Comparison of ENCODE assay signal across 6 cellular contexts in the genomic region with DNA sequence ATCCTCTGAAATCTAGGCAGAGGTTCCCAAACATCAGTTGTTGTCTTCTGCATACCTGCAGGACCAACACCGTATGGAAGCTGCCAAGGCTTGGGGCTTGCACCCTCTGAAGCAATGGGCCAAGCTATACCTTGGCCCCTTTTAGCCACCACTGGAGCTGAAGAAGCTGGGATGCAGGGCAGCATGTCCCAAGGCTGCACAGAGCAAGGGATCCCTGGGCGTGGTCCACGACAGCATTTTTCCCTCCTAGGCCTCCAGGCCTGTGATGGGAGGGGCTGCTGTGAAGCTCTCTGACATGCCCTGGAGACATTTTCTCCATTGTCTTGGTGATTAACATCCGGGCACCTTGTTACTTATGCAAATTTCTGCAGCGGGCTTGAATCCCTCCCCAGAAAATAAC. TPM values are rescaled to one million over a fixed set of nuclear protein-coding genes. Genes with fewer than 3 reads are reported as not detected.
DNase-seq lines count a peak whose midpoint lies in the region; ATAC-seq, FAIRE-seq and TF ChIP-seq lines count a peak whose summit lies in the region.
"Not testable (repeated sequence)": the region's sequence is repeated elsewhere in the genome, so short reads cannot be mapped to it uniquely, and the experiment has no call there.

No MANE protein-coding gene starts in this region.

- not testable (repeated sequence) for H3K4me3 ChIP-seq in CD8-positive, alpha-beta T cell (ENCODE audit: low read depth, low read length); K562

- H3K36me3 ChIP-seq in CD8-positive, alpha-beta T cell (ENCODE audit: insufficient read depth, low read length); K562 (ENCODE audit: control insufficient read depth, insufficient read depth, low read length): not testable (repeated sequence)

- not testable (repeated sequence) for H3K27me3 Mint-ChIP-seq in CD8-positive, alpha-beta T cell (ENCODE audit: low read depth); WTC11 (ENCODE audit: low read depth); endothelial cell (ENCODE audit: unreplicated experiment); natural killer cell (ENCODE audit: low read depth in 2 of 2); stimulated activated memory B cell treated with anti-CD40 and anti-IgM and Interleukin-4, amounts not matched to agents 10 μg/mL and 1 μg/mL and 100 μg/mL, for 72 hours

- H3K9me3 ChIP-seq in CD8-positive, alpha-beta T cell (ENCODE audit: low read length); K562 (replicated peaks; ENCODE audit: control insufficient read depth, insufficient read depth, low read depth, low read length): not testable (repeated sequence)

- CTCF ChIA-PET in CD8-positive, alpha-beta T cell (lab: Charles Lee) = interaction anchor here (0.6 to 2.7 kb wide), 2 partner anchors 9 to 14 kb away, joined by 4 to 9 read pairs; no protein-coding TSS in a partner anchor
- CTCF ChIA-PET in WTC11 (lab: Charles Lee); K562 (lab: Yijun Ruan, JAX; ENCODE audit: low intra/inter-chr PET ratio): not testable (repeated sequence)

- H4K20me1 ChIP-seq in K562 (replicated peaks; ENCODE audit: control insufficient read depth, insufficient read depth, low read length) = not testable (repeated sequence)

- not testable (repeated sequence) for H3K9ac ChIP-seq in K562 (ENCODE audit: insufficient read depth in 1 of 2, low read depth in 2 of 2, low read length in 2 of 2)

- DNase-seq in CD8-positive, alpha-beta T cell; K562 (ENCODE audit: extremely low read depth in 1 of 4, low spot score in 3 of 4); endothelial cell (ENCODE audit: low spot score); natural killer cell: not testable (repeated sequence)
- peak; percentile 19 for DNase-seq in WTC11 (ENCODE audit: low spot score)

- not testable (repeated sequence) for H3K9me1 ChIP-seq in K562 (ENCODE audit: control insufficient read depth, insufficient read depth, low read length)

- WGBS in K562 (ENCODE audit: insufficient coverage, low coverage, missing lambda C conversion rate) = 75% methylated on average over 5 of the region's 5 CpGs

- H3K4me2 ChIP-seq in K562 (ENCODE audit: insufficient read depth, low read length) = not testable (repeated sequence)

- H3K4me3 Mint-ChIP-seq in CD8-positive, alpha-beta T cell; WTC11; natural killer cell; stimulated activated memory B cell treated with anti-CD40 and anti-IgM and Interleukin-4, amounts not matched to agents 10 μg/mL and 1 μg/mL and 100 μg/mL, for 72 hours: not testable (repeated sequence)
- H3K4me3 Mint-ChIP-seq in endothelial cell (ENCODE audit: unreplicated experiment) = peak overlapping the region; percentile 73

- TF ChIP-seq POLR2A in K562 (conservative IDR thresholded peaks at IDR 0.05) = not testable (repeated sequence)

- not testable (repeated sequence) for H3K27ac ChIP-seq in CD8-positive, alpha-beta T cell (ENCODE audit: low read depth, low read length); K562 (ENCODE audit: extremely low read depth, low read depth, low read length)

- not testable (repeated sequence) for H3K9me3 Mint-ChIP-seq in CD8-positive, alpha-beta T cell; endothelial cell (ENCODE audit: unreplicated experiment); natural killer cell; stimulated activated memory B cell treated with anti-CD40 and anti-IgM and Interleukin-4, amounts not matched to agents 10 μg/mL and 1 μg/mL and 100 μg/mL, for 72 hours
- H3K9me3 Mint-ChIP-seq in WTC11 = peaks cover 43% of the 10 kb centered on the region

- TF ChIP-seq RAD21 in K562 (CRISPR knock-in tag; conservative IDR thresholded peaks at IDR 0.05 in 1 of 2, IDR thresholded peaks at IDR 0.05 in 1 of 2) = not testable (repeated sequence)

- not testable (repeated sequence) for FAIRE-seq in K562 (lab: Jason Lieb, UNC)

- H3K27me3 ChIP-seq in CD8-positive, alpha-beta T cell (ENCODE audit: insufficient read depth, low read length); K562 (ENCODE audit: control insufficient read depth in 2 of 2, insufficient read depth in 2 of 2, low read length in 2 of 2): not testable (repeated sequence)

- peak overlapping the region; percentile 19 for H3K27ac Mint-ChIP-seq in CD8-positive, alpha-beta T cell
- H3K27ac Mint-ChIP-seq in WTC11; endothelial cell (ENCODE audit: unreplicated experiment): not testable (repeated sequence)
- peak overlapping the region; percentile 61 to 66 for H3K27ac Mint-ChIP-seq in natural killer cell
- peak overlapping the region; percentile 13 for H3K27ac Mint-ChIP-seq in stimulated activated memory B cell treated with anti-CD40 and anti-IgM and Interleukin-4, amounts not matched to agents 10 μg/mL and 1 μg/mL and 100 μg/mL, for 72 hours

- not testable (repeated sequence) for TF ChIP-seq EP300 in K562 (IDR thresholded peaks at IDR 0.05; ENCODE audit: low read length)

- H3K36me3 Mint-ChIP-seq in CD8-positive, alpha-beta T cell = peaks cover 67% of the 10 kb centered on the region
- H3K36me3 Mint-ChIP-seq in WTC11 (peaks cover 48% of the 10 kb centered on the region), endothelial cell (ENCODE audit: low read depth, unreplicated experiment) (peaks cover 39% of the 10 kb centered on the region)
- not testable (repeated sequence) for H3K36me3 Mint-ChIP-seq in natural killer cell
- H3K36me3 Mint-ChIP-seq in stimulated activated memory B cell treated with anti-CD40 and anti-IgM and Interleukin-4, amounts not matched to agents 10 μg/mL and 1 μg/mL and 100 μg/mL, for 72 hours = peaks cover 61% of the 10 kb centered on the region

- BruUV-seq in K562 (replicated peaks; lab: Mats Ljungman, UMichigan) = not testable (repeated sequence)

- not testable (repeated sequence) for TF ChIP-seq CTCF in CD8-positive, alpha-beta T cell (IDR thresholded peaks at IDR 0.05); WTC11 (IDR thresholded peaks at IDR 0.05); K562 (IDR thresholded peaks at IDR 0.05 in 2 of 3, conservative IDR thresholded peaks at IDR 0.05 in 1 of 3; ENCODE audit: insufficient read depth in 2 of 3, low read depth in 1 of 3, low read length in 3 of 3); endothelial cell (IDR thresholded peaks at IDR 0.05; ENCODE audit: unreplicated experiment); natural killer cell (IDR thresholded peaks at IDR 0.05)

- H3K4me1 Mint-ChIP-seq in CD8-positive, alpha-beta T cell (ENCODE audit: low read depth) = peaks cover 38% of the 10 kb centered on the region
- not testable (repeated sequence) for H3K4me1 Mint-ChIP-seq in WTC11
- H3K4me1 Mint-ChIP-seq in endothelial cell (ENCODE audit: unreplicated experiment) (peaks cover 14% of the 10 kb centered on the region), natural killer cell (peaks cover 58 to 59% of the 10 kb centered on the region in 2 donors)
- peaks cover 33% of the 10 kb centered on the region for H3K4me1 Mint-ChIP-seq in stimulated activated memory B cell treated with anti-CD40 and anti-IgM and Interleukin-4, amounts not matched to agents 10 μg/mL and 1 μg/mL and 100 μg/mL, for 72 hours

- POLR2A ChIA-PET in CD8-positive, alpha-beta T cell (lab: Charles Lee); WTC11 (lab: Charles Lee): not testable (repeated sequence)
- POLR2A ChIA-PET in K562 (lab: Yijun Ruan, JAX) = interaction anchor here (1.4 kb wide), 1 partner anchor 13 kb away, joined by 3 read pairs; no protein-coding TSS in a partner anchor

- not testable (repeated sequence) for ATAC-seq in CD8-positive, alpha-beta T cell; WTC11; natural killer cell; stimulated activated memory B cell treated with anti-CD40 and anti-IgM and Interleukin-4, amounts not matched to agents 10 μg/mL and 1 μg/mL and 100 μg/mL, for 72 hours
- peak; percentile 39; the same call in 2 of the 3 replicates for ATAC-seq in K562

- in situ Hi-C loops in K562 (cut with MboI) = not testable (repeated sequence)

- H3K4me1 ChIP-seq in CD8-positive, alpha-beta T cell (ENCODE audit: insufficient read depth, low read length); K562 (replicated peaks in 1 of 2; ENCODE audit: control insufficient read depth in 2 of 2, insufficient read depth in 2 of 2, low read length in 2 of 2): not testable (repeated sequence)

- not testable (repeated sequence) for H3K79me2 ChIP-seq in K562 (ENCODE audit: control insufficient read depth, insufficient read depth, low read length)

- not testable (repeated sequence) for H2AFZ ChIP-seq in K562 (ENCODE audit: low read depth, low read length)

- intact Hi-C loops in CD8-positive, alpha-beta T cell (cut with DNase I, micrococcal nuclease); K562 (cut with micrococcal nuclease); natural killer cell (cut with micrococcal nuclease): not testable (repeated sequence)

RNA-seq across cellular contexts. Expression of a gene that starts 34.5 kb away (rescaled TPM):
- total RNA-seq in CD8-positive, alpha-beta T cell = 10 to 100 TPM; 75.8 to 78.5 TPM
- total RNA-seq in WTC11 (2021) = 48.5 to 49.9 TPM (median 49.5 TPM) in 3 replicates
- 19.0 and 47.8 TPM in 2 replicates for total RNA-seq in K562 (2011; cell fraction: chromatin; rRNA removed; ENCODE audit: low replicate concordance)
- 12.1 and 15.0 TPM in 2 replicates for total RNA-seq in K562 (2011; cell fraction: nucleolus; rRNA removed)
- total RNA-seq in K562 (2011; cell fraction: nucleoplasm; rRNA removed) = 20.7 and 21.8 TPM in 2 replicates
- total RNA-seq in K562 (2014; rRNA removed) = 57.6 and 61.6 TPM in 2 replicates
- 53.8 and 61.6 TPM in 2 replicates for total RNA-seq in K562 (2014; rRNA removed; fragmentation: Illumina TruSeq; extraction: Trizol)
- total RNA-seq in K562 (2015; rRNA removed; fragmentation: Illumina TruSeq; extraction: Trizol) = 40.9 and 43.8 TPM in 2 replicates
- 52.1 and 58.0 TPM in 2 replicates for total RNA-seq in K562 (2021)
- 34.3 and 41.7 TPM in 2 replicates for polyA plus RNA-seq in K562 (2011; rRNA removed)
- polyA plus RNA-seq in K562 (2011; cell fraction: cytosol; rRNA removed) = 13.8 and 21.1 TPM in 2 replicates
- polyA plus RNA-seq in K562 (2011; cell fraction: nucleus; rRNA removed) = 18.6 and 49.8 TPM in 2 replicates
- polyA plus RNA-seq in K562 (2012) = 49.7 and 119 TPM in 2 replicates
- polyA plus RNA-seq in K562 (2014; fragmentation: Illumina TruSeq; extraction: Trizol) = 54.6 and 56.3 TPM in 2 replicates
- 10 to 100 TPM; 20.7 to 26.3 TPM for polyA plus RNA-seq in K562 (2014; fragmentation: Nextera tagmentation; extraction: Ambion mirVana)
- polyA plus RNA-seq in K562 (2014; rRNA removed) = 56.1 and 57.7 TPM in 2 replicates
- polyA minus RNA-seq in K562 (2011; rRNA and poly(A)+ RNA removed) = 27.7 and 33.4 TPM in 2 replicates
- 11.3 and 15.4 TPM in 2 replicates for polyA minus RNA-seq in K562 (2011; cell fraction: cytosol; rRNA and poly(A)+ RNA removed)
- 7.0 and 26.5 TPM in 2 replicates for polyA minus RNA-seq in K562 (2011; cell fraction: nucleus; rRNA and poly(A)+ RNA removed)
- total RNA-seq in endothelial cell (ENCODE audit: unreplicated experiment) = 63.4 TPM
- 100 to 1,000 TPM; 220 to 269 (median 227) TPM for total RNA-seq in natural killer cell
